In the genomic region with DNA sequence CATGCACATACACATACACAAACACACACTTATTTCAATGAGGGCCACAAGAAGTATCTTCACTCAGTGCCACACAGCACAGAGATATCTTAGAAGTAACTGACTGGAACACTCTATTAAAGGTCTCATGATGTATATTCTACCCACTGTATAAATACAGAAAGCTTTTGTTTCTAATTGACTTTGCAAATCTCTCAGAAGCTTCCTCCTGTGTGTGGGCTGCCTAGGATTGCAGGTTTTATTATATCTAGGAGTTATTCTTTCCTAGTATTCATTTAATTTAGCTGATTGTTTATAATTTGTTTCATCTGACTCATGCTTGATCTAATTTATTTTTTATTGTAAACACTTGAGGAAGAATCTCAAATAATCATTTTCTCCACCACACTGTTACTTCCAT, we compare ENCODE assay signal across 1 cellular context.
TF ChIP-seq lines count a peak whose summit lies in the region.

No MANE protein-coding gene starts in this region.

TF ChIP-seq in IMR-90, 13 proteins besides CTCF, POLR2A, EP300 and RAD21 (continued from another document):
- TF ChIP-seq, protein P1, sequence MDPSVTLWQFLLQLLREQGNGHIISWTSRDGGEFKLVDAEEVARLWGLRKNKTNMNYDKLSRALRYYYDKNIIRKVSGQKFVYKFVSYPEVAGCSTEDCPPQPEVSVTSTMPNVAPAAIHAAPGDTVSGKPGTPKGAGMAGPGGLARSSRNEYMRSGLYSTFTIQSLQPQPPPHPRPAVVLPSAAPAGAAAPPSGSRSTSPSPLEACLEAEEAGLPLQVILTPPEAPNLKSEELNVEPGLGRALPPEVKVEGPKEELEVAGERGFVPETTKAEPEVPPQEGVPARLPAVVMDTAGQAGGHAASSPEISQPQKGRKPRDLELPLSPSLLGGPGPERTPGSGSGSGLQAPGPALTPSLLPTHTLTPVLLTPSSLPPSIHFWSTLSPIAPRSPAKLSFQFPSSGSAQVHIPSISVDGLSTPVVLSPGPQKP (IDR thresholded peaks at IDR 0.05; ENCODE audit: borderline replicate concordance, low read depth, low read length): no peak
- no peak for TF ChIP-seq MAZ (IDR thresholded peaks at IDR 0.05; ENCODE audit: borderline replicate concordance, low read depth, low read length)
- TF ChIP-seq, protein P2, sequence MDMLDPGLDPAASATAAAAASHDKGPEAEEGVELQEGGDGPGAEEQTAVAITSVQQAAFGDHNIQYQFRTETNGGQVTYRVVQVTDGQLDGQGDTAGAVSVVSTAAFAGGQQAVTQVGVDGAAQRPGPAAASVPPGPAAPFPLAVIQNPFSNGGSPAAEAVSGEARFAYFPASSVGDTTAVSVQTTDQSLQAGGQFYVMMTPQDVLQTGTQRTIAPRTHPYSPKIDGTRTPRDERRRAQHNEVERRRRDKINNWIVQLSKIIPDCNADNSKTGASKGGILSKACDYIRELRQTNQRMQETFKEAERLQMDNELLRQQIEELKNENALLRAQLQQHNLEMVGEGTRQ (IDR thresholded peaks at IDR 0.05; ENCODE audit: low read depth, low read length): no peak
- no peak for TF ChIP-seq SMC3 (IDR thresholded peaks at IDR 0.05; ENCODE audit: low read depth, low read length)
- no peak for TF ChIP-seq CEBPB (IDR thresholded peaks at IDR 0.05; ENCODE audit: low read depth, low read length)
